In the genomic region with DNA sequence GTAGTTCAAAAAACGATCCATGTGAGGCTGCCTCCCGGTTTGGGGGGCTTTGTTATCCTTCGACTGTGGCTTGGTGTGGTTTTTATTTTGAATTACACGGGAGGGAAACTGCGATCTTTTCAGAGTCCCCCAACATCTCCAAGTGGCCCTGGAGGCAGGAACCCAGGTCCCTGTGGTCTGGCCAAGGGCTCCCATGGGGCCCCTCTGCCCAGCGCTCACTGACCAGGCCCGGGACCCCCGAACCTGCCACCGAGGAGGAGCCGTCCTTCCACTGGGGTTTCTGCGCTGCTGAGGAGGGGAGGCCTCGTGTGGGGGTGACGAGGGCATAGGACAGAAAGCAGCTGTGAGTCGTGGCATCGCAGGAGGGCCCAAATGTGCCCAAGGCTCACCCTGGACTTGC, we compare ENCODE assay signal across 10 cellular contexts. TPM values are rescaled to one million over a fixed set of nuclear protein-coding genes. Genes with fewer than 3 reads are reported as not detected.
"Had no signal": no experiment of that assay in that cellular context is flagged by ENCODE, and none has a peak within 500 bp of the region (broad histone marks: within the 10 kb centered on the region; RNA-seq: fewer than 3 reads in every experiment).

No MANE protein-coding gene starts in this region.

- H3K4me2 ChIP-seq: KMS-11 had no signal

- H3K9me3 Mint-ChIP-seq: IgD-negative memory B cell had no signal

- ATAC-seq: HepG2, K562 had no signal

- H3K4me3 ChIP-seq: K562 had no signal

- H3K27ac Mint-ChIP-seq: IgD-negative memory B cell had no signal

- H3K4me3 Mint-ChIP-seq: IgD-negative memory B cell had no signal

- DNase-seq: IMR-90, KBM-7, KG1 had no signal

- H3K9ac ChIP-seq: KMS-11 had no signal

- H3K27ac ChIP-seq: HL-60, KMS-11 had no signal

- H3K36me3 Mint-ChIP-seq: IgD-negative memory B cell had no signal

RNA-seq across cellular contexts. Expression of a gene that starts 18.1 kb away (rescaled TPM):
- total RNA-seq: HepG2, HT-29, HT1080, IMR-90 had no signal
- polyA plus RNA-seq: HepG2, IgD-negative memory B cell, IMR-90, K562 had no signal

RNA-seq across cellular contexts. Expression of a gene that starts 40.0 kb away (rescaled TPM):
- total RNA-seq: HepG2, HT-29 had no signal
- polyA plus RNA-seq: HepG2 had no signal
